Comparison of ENCODE assay signal across 9 cellular contexts in genomic region chr15:65385868-65386253, GRCh38. TPM values are rescaled to one million over a fixed set of nuclear protein-coding genes. Genes with fewer than 3 reads are reported as not detected.
DNase-seq lines count a peak whose midpoint lies in the region; ATAC-seq and TF ChIP-seq lines count a peak whose summit lies in the region.
"Had no signal": no experiment of that assay in that cellular context is flagged by ENCODE, and none has a peak within 500 bp of the region (broad histone marks: within the 10 kb centered on the region; RNA-seq: fewer than 3 reads in every experiment).

No MANE protein-coding gene starts in this region.

- H3K4me3 Mint-ChIP-seq in activated T-cell treated with anti-CD3 and anti-CD28 coated beads, Interleukin-2, amount 50 U/mL, for 24 hours, result no peak overlapping the region

- peaks cover 13% of the 10 kb centered on the region for H3K4me1 Mint-ChIP-seq in activated T-cell treated with anti-CD3 and anti-CD28 coated beads, Interleukin-2, amount 50 U/mL, for 24 hours (ENCODE audit: low read depth)

- H3K27ac ChIP-seq in C4-2B, result no peak overlapping the region
- H3K27ac ChIP-seq in VCaP, result peak overlapping the region; percentile 58; the same call in 1 of the 2 replicates
- H3K27ac ChIP-seq: SK-N-MC had no signal

- H3K27me3 Mint-ChIP-seq in activated T-cell treated with anti-CD3 and anti-CD28 coated beads, Interleukin-2, amount 50 U/mL, for 24 hours, result peaks cover 5% of the 10 kb centered on the region

- no peaks in the 10 kb centered on the region for H3K9me3 Mint-ChIP-seq in activated T-cell treated with anti-CD3 and anti-CD28 coated beads, Interleukin-2, amount 50 U/mL, for 24 hours

- no peaks in the 10 kb centered on the region for H3K36me3 Mint-ChIP-seq in activated T-cell treated with anti-CD3 and anti-CD28 coated beads, Interleukin-2, amount 50 U/mL, for 24 hours (ENCODE audit: low read depth)

- ATAC-seq in omental fat pad (ENCODE audit: low FRiP score), result peak; percentile 11

- H3K27ac Mint-ChIP-seq in activated T-cell treated with anti-CD3 and anti-CD28 coated beads, Interleukin-2, amount 50 U/mL, for 24 hours, result no peak overlapping the region

- DNase-seq in fibroblast of gingiva (ENCODE audit: low read depth) (peak; percentile 53), omental fat pad (ENCODE audit: low spot score) (no peak), foreskin melanocyte (no peak), NCI-H524 treated with DMSO at 0.1 percent for 48 hours (lab: John Stamatoyannopoulos, UW) (no peak)
- no peak for DNase-seq in stimulated activated CD8-positive, alpha-beta memory T cell treated with anti-CD3 and anti-CD28 coated beads, Interleukin-4, amount 100 ng/mL, for 48 hours
- DNase-seq in activated T-cell treated with anti-CD3 and anti-CD28 coated beads, Interleukin-2, amount 50 U/mL, for 24 hours, result no peak

- TF ChIP-seq CTCF in C4-2B (conservative IDR thresholded peaks at IDR 0.05) (peak; percentile 26), VCaP (conservative IDR thresholded peaks at IDR 0.05) (peak; percentile 48), omental fat pad (IDR thresholded peaks at IDR 0.05) (no peak)

RNA-seq across cellular contexts. Expression of gene IGDCC3, which starts 8.1 kb away (rescaled TPM):
- not detected for total RNA-seq in omental fat pad

RNA-seq across cellular contexts. Expression of gene IGDCC4, which starts 36.9 kb away (rescaled TPM):
- 10 to 100 TPM in 1 of 4 donors, 1 to 10 TPM in 1, under 1 TPM in 2; 0.25 to 11.3 (median 1.1) TPM for total RNA-seq in omental fat pad

Comparison
In these comparisons a context has a peak if more than half of its experiments do, and no peak if none do; other contexts are left out.
1. CTCF ChIP-seq: peak in C4-2B (single experiment) and VCaP (single experiment); none in omental fat pad (0 of 3).